36 cellular contexts compared by ENCODE assay signal in the genomic region with DNA sequence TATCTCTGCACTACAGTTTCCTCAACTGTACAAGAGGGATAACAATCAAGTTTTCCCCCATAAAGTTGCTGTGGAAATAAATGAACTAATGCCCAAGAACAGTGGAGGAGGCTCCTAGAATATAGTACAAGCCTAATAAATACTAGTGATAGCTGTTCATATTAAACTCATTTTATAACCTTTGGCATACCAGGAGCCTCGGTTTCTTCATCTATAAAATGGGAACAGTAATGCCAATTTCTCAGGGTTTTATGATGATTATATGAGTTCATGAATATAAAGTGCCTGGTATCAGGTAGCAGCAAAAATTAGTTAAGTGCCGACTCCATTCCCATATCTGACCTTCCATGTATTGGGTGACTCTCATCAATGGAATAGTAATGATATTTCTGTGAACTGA.
"Had no signal": no experiment of that assay in that cellular context is flagged by ENCODE, and none has a peak within 500 bp of the region (broad histone marks: within the 10 kb centered on the region; RNA-seq: fewer than 3 reads in every experiment).

No MANE protein-coding gene starts in this region.

- H3K27me3 ChIP-seq: MG63 had no signal

- H3K9me3 ChIP-seq: MG63 had no signal

- H3K36me3 ChIP-seq: MG63 had no signal

- DNase-seq: Karpas-422, Kasumi-1, MG63, MM.1S, MV-4-11, NCI-H1048, NCI-H1092, NCI-H1092 treated with DMSO at 0.1 percent for 48 hours, NCI-H1105, NCI-H1105 treated with DMSO at 0.1 percent for 48 hours, NCI-H1417, NCI-H1417 treated with DMSO at 0.1 percent for 48 hours, NCI-H1436, NCI-H1436 treated with DMSO at 0.1 percent for 48 hours, NCI-H146, NCI-H1694, NCI-H1694 treated with DMSO at 0.1 percent for 48 hours, NCI-H187, NCI-H187 treated with DMSO at 0.1 percent for 48 hours, NCI-H1930, NCI-H2029, NCI-H2029 treated with DMSO at 0.1 percent for 48 hours, NCI-H2081, NCI-H2081 treated with DMSO at 0.1 percent for 48 hours, NCI-H2107, NCI-H2171, NCI-H2171 treated with DMSO at 0.1 percent for 48 hours, NCI-H2227 treated with DMSO at 0.1 percent for 48 hours, NCI-H226, NCI-H345, NCI-H446, NCI-H446 treated with DMSO at 0.1 percent for 48 hours, NCI-H510A, NCI-H510A treated with DMSO at 0.1 percent for 48 hours, NCI-H524, NCI-H524 treated with DMSO at 0.1 percent for 48 hours had no signal

- H3K4me3 ChIP-seq: MG63 had no signal
